ENCODE assay signal across 14 cellular contexts in genomic region chr1:29272171-29272907, GRCh38. TPM values are rescaled to one million over a fixed set of nuclear protein-coding genes. Genes with fewer than 3 reads are reported as not detected.
DNase-seq lines count a peak whose midpoint lies in the region; ATAC-seq and TF ChIP-seq lines count a peak whose summit lies in the region.
"Had no signal": no experiment of that assay in that cellular context is flagged by ENCODE, and none has a peak within 500 bp of the region (broad histone marks: within the 10 kb centered on the region; RNA-seq: fewer than 3 reads in every experiment).

No MANE protein-coding gene starts in this region.

- TF ChIP-seq CTCF in chondrocyte (IDR thresholded peaks at IDR 0.05) (no peak), mesothelial cell of epicardium (IDR thresholded peaks at IDR 0.05; ENCODE audit: unreplicated experiment) (no peak), upper lobe of right lung (IDR thresholded peaks at IDR 0.05) (no peak)

- H3K27me3 Mint-ChIP-seq in chondrocyte (ENCODE audit: low read depth) (peaks cover 7% of the 10 kb centered on the region), mesothelial cell of epicardium (ENCODE audit: low read depth) (no peaks in the 10 kb centered on the region)

- no peaks in the 10 kb centered on the region for H3K27me3 ChIP-seq in upper lobe of right lung

- H3K9me3 Mint-ChIP-seq in chondrocyte (ENCODE audit: low read depth), result peaks cover 3% of the 10 kb centered on the region
- H3K9me3 Mint-ChIP-seq in mesothelial cell of epicardium, result peaks cover 4% of the 10 kb centered on the region
- H3K9me3 Mint-ChIP-seq: activated naive CD4-positive, alpha-beta T cell treated with anti-CD3 and anti-CD28 coated beads, Interleukin-2, amount 50 U/mL, for 24 hours had no signal

- no peaks in the 10 kb centered on the region for H3K9me3 ChIP-seq in upper lobe of right lung

- ATAC-seq in left cardiac atrium (no peak), upper lobe of right lung (no peak)

- intact Hi-C loops in cardiac septum (cut with DNase I) (no loop called here), left cardiac atrium (cut with DNase I) (loop anchor here in 1 of 2 donors (5.0 kb wide), 1 partner anchor 155 kb away; no protein-coding TSS in a partner anchor), upper lobe of right lung (cut with DNase I) (no loop called here)

- peaks cover 9% of the 10 kb centered on the region for H3K36me3 ChIP-seq in upper lobe of right lung

- H3K36me3 Mint-ChIP-seq in chondrocyte (ENCODE audit: low read depth) (peaks cover 9% of the 10 kb centered on the region), mesothelial cell of epicardium (peaks cover 20% of the 10 kb centered on the region)
- H3K36me3 Mint-ChIP-seq: activated naive CD4-positive, alpha-beta T cell treated with anti-CD3 and anti-CD28 coated beads, Interleukin-2, amount 50 U/mL, for 24 hours had no signal

- no peak overlapping the region for H3K4me3 ChIP-seq in upper lobe of right lung

- H3K27ac Mint-ChIP-seq in chondrocyte (ENCODE audit: unreplicated experiment) (peak overlapping the region; percentile 42), mesothelial cell of epicardium (peak overlapping the region; percentile 98)

- H3K4me1 Mint-ChIP-seq in chondrocyte (ENCODE audit: low read depth) (peaks cover 20% of the 10 kb centered on the region), mesothelial cell of epicardium (peaks cover 31% of the 10 kb centered on the region)
- H3K4me1 Mint-ChIP-seq: activated naive CD4-positive, alpha-beta T cell treated with anti-CD3 and anti-CD28 coated beads, Interleukin-2, amount 50 U/mL, for 24 hours had no signal

- peak; percentile 22 for DNase-seq in cardiac septum (ENCODE audit: low spot score)
- DNase-seq in left cardiac atrium, result no peak
- peak; percentile 29 for DNase-seq in chondrocyte (ENCODE audit: low spot score)
- no peak for DNase-seq in mesothelial cell of epicardium (ENCODE audit: low spot score in 2 of 2, unreplicated experiment in 2 of 2)
- DNase-seq in upper lobe of right lung, result no peak
- DNase-seq in effector CD8-positive, alpha-beta T cell (lab: John Stamatoyannopoulos, UW), result no peak
- no peak for DNase-seq in hypothalamus (lab: John Stamatoyannopoulos, UW)
- no peak for DNase-seq in NCI-H187 treated with DMSO at 0.1 percent for 48 hours (lab: John Stamatoyannopoulos, UW)
- DNase-seq: activated CD4-positive, CD25-positive, alpha-beta regulatory T cell; caudate nucleus; GDM1; NCI-H1930; T-helper 1 cell had no signal

- H3K4me3 Mint-ChIP-seq in chondrocyte (ENCODE audit: unreplicated experiment) (peak overlapping the region; percentile 15), mesothelial cell of epicardium (peak overlapping the region; percentile 32)
- H3K4me3 Mint-ChIP-seq: activated naive CD4-positive, alpha-beta T cell treated with anti-CD3 and anti-CD28 coated beads, Interleukin-2, amount 50 U/mL, for 24 hours had no signal

- H3K4me1 ChIP-seq in upper lobe of right lung, result peaks cover 12% of the 10 kb centered on the region

- H3K27ac ChIP-seq in upper lobe of right lung, result peak overlapping the region; percentile 11

RNA-seq across cellular contexts. Expression of gene PTPRU, which starts 36.0 kb away (rescaled TPM):
- total RNA-seq in cardiac septum, result 6.6 TPM
- total RNA-seq in left cardiac atrium, result 10 to 100 TPM; 13.6 to 18.2 TPM
- total RNA-seq in chondrocyte, result 12.6 to 20.7 TPM (median 14.8 TPM) in 3 replicates
- 143 to 151 TPM (median 145 TPM) in 3 replicates for total RNA-seq in mesothelial cell of epicardium
- 45.5 TPM for total RNA-seq in upper lobe of right lung

RNA-seq across cellular contexts. Expression of gene MECR, which starts 41.6 kb away (rescaled TPM):
- total RNA-seq in cardiac septum (29.9 TPM), left cardiac atrium (10 to 100 TPM; 25.8 to 26.2 TPM), chondrocyte (15.2 to 24.5 TPM (median 15.6 TPM) in 3 replicates), mesothelial cell of epicardium (36.6 to 40.0 TPM (median 38.0 TPM) in 3 replicates), upper lobe of right lung (16.5 TPM)

Comparison
In these comparisons a context has a peak if more than half of its experiments do, and no peak if none do; other contexts are left out.
1. DNase-seq: peak in cardiac septum (single experiment) and chondrocyte (single experiment); none in left cardiac atrium (single experiment), mesothelial cell of epicardium (0 of 2), upper lobe of right lung (single experiment), effector CD8-positive, alpha-beta T cell (single experiment), hypothalamus (0 of 51) and NCI-H187 treated with DMSO at 0.1 percent for 48 hours (single experiment).